31 cellular contexts compared by ENCODE assay signal in genomic region chr10:86850481-86850880, GRCh38.
"Had no signal": no experiment of that assay in that cellular context is flagged by ENCODE, and none has a peak within 500 bp of the region (broad histone marks: within the 10 kb centered on the region; RNA-seq: fewer than 3 reads in every experiment).

No MANE protein-coding gene starts in this region.

- H3K27ac ChIP-seq: adrenal gland, body of pancreas, esophagus muscularis mucosa, foreskin keratinocyte, gastrocnemius medialis, heart left ventricle had no signal

- H3K4me3 ChIP-seq: adrenal gland, body of pancreas, esophagus muscularis mucosa, gastrocnemius medialis, heart left ventricle had no signal

- H3K36me3 ChIP-seq: adrenal gland, gastrocnemius medialis had no signal

- H3K9me3 ChIP-seq: adrenal gland, body of pancreas, esophagus muscularis mucosa, gastrocnemius medialis, heart left ventricle had no signal

- DNase-seq: activated B cell treated with CpG ODN at 0.5 μM for 24 hours; activated CD4-positive, alpha-beta T cell treated with anti-CD3 and anti-CD28 coated beads for 48 hours; activated CD4-positive, alpha-beta T cell treated with anti-CD3 and anti-CD28 coated beads, Interleukin-2, amount 50 U/mL, for 1 hour; activated CD4-positive, alpha-beta T cell treated with anti-CD3 and anti-CD28 coated beads, Interleukin-2, amount 50 U/mL, for 48 hours; activated CD8-positive, alpha-beta memory T cell treated with anti-CD3 and anti-CD28 coated beads for 24 hours; activated CD8-positive, alpha-beta T cell treated with anti-CD3 and anti-CD28 coated beads for 36 hours; activated effector memory CD4-positive, alpha-beta T cell treated with Interleukin-2 at 50 U/mL for 16 hours; activated naive CD4-positive, alpha-beta T cell treated with anti-CD3 and anti-CD28 coated beads for 36 hours; activated naive CD8-positive, alpha-beta T cell treated with anti-CD3 and anti-CD28 coated beads for 36 hours; activated naive CD8-positive, alpha-beta T cell treated with anti-CD3 and anti-CD28 coated beads, Interleukin-2, amount 50 U/mL, for 24 hours; activated T-cell treated with anti-CD3 and anti-CD28 coated beads, Interleukin-2, amount 50 U/mL, for 4 hours; adrenal gland; amygdala; aorta; body of pancreas; caudate nucleus; cortex of kidney; dermis blood vessel endothelial cell; effector CD4-positive, alpha-beta T cell; effector memory CD8-positive, alpha-beta T cell; erythroblast; foreskin keratinocyte; gastrocnemius medialis; glutamatergic neuron; heart left ventricle; T-helper 2 cell had no signal

- H3K27ac Mint-ChIP-seq: activated B cell treated with CpG ODN at 0.5 μM for 24 hours; activated CD8-positive, alpha-beta T cell treated with anti-CD3 and anti-CD28 coated beads for 36 hours; activated naive CD4-positive, alpha-beta T cell treated with anti-CD3 and anti-CD28 coated beads for 36 hours; activated naive CD4-positive, alpha-beta T cell treated with anti-CD3 and anti-CD28 coated beads, Interleukin-2, amount 50 U/mL, for 24 hours; activated naive CD8-positive, alpha-beta T cell treated with anti-CD3 and anti-CD28 coated beads for 36 hours; activated naive CD8-positive, alpha-beta T cell treated with anti-CD3 and anti-CD28 coated beads, Interleukin-2, amount 50 U/mL, for 24 hours; activated T-helper 17 cell treated with anti-CD3 and anti-CD28 coated beads, Interleukin-2, amount 50 U/mL, for 72 hours; effector memory CD8-positive, alpha-beta T cell had no signal

- H3K27me3 Mint-ChIP-seq: activated B cell treated with CpG ODN at 0.5 μM for 24 hours; activated CD8-positive, alpha-beta T cell treated with anti-CD3 and anti-CD28 coated beads for 36 hours; activated naive CD4-positive, alpha-beta T cell treated with anti-CD3 and anti-CD28 coated beads, Interleukin-2, amount 50 U/mL, for 24 hours; activated naive CD8-positive, alpha-beta T cell treated with anti-CD3 and anti-CD28 coated beads for 36 hours; activated naive CD8-positive, alpha-beta T cell treated with anti-CD3 and anti-CD28 coated beads, Interleukin-2, amount 50 U/mL, for 24 hours; activated T-helper 17 cell treated with anti-CD3 and anti-CD28 coated beads, Interleukin-2, amount 50 U/mL, for 72 hours; effector memory CD8-positive, alpha-beta T cell had no signal

- H3K27me3 ChIP-seq: adrenal gland, body of pancreas, esophagus muscularis mucosa, foreskin keratinocyte, gastrocnemius medialis, heart left ventricle had no signal

- ATAC-seq: activated CD4-positive, CD25-positive, alpha-beta regulatory T cell treated with anti-CD3 and anti-CD28 coated beads, Interleukin-2, amount 50 U/mL, for 24 hours; activated CD8-positive, alpha-beta T cell treated with anti-CD3 and anti-CD28 coated beads for 36 hours; activated naive CD8-positive, alpha-beta T cell treated with anti-CD3 and anti-CD28 coated beads, Interleukin-2, amount 50 U/mL, for 24 hours; activated T-cell treated with anti-CD3 and anti-CD28 coated beads, Interleukin-2, amount 50 U/mL, for 4 hours; activated T-helper 17 cell treated with anti-CD3 and anti-CD28 coated beads, Interleukin-2, amount 50 U/mL, for 72 hours; body of pancreas; effector memory CD8-positive, alpha-beta T cell; foreskin keratinocyte had no signal

- H3K9me3 Mint-ChIP-seq: activated naive CD4-positive, alpha-beta T cell treated with anti-CD3 and anti-CD28 coated beads for 36 hours; activated naive CD4-positive, alpha-beta T cell treated with anti-CD3 and anti-CD28 coated beads, Interleukin-2, amount 50 U/mL, for 24 hours; activated T-helper 17 cell treated with anti-CD3 and anti-CD28 coated beads, Interleukin-2, amount 50 U/mL, for 72 hours; effector memory CD8-positive, alpha-beta T cell had no signal

- H3K4me1 ChIP-seq: adrenal gland, body of pancreas, foreskin keratinocyte had no signal

- FAIRE-seq: colon had no signal

- H3K4me3 Mint-ChIP-seq: activated B cell treated with CpG ODN at 0.5 μM for 24 hours; activated CD8-positive, alpha-beta T cell treated with anti-CD3 and anti-CD28 coated beads for 36 hours; activated naive CD4-positive, alpha-beta T cell treated with anti-CD3 and anti-CD28 coated beads for 36 hours; activated naive CD4-positive, alpha-beta T cell treated with anti-CD3 and anti-CD28 coated beads, Interleukin-2, amount 50 U/mL, for 24 hours; activated naive CD8-positive, alpha-beta T cell treated with anti-CD3 and anti-CD28 coated beads for 36 hours; activated naive CD8-positive, alpha-beta T cell treated with anti-CD3 and anti-CD28 coated beads, Interleukin-2, amount 50 U/mL, for 24 hours; activated T-cell treated with anti-CD3 and anti-CD28 coated beads, Interleukin-2, amount 50 U/mL, for 4 hours; activated T-helper 17 cell treated with anti-CD3 and anti-CD28 coated beads, Interleukin-2, amount 50 U/mL, for 72 hours; effector memory CD8-positive, alpha-beta T cell had no signal

- H3K4me1 Mint-ChIP-seq: activated B cell treated with CpG ODN at 0.5 μM for 24 hours; activated naive CD4-positive, alpha-beta T cell treated with anti-CD3 and anti-CD28 coated beads, Interleukin-2, amount 50 U/mL, for 24 hours; activated naive CD8-positive, alpha-beta T cell treated with anti-CD3 and anti-CD28 coated beads for 36 hours; activated naive CD8-positive, alpha-beta T cell treated with anti-CD3 and anti-CD28 coated beads, Interleukin-2, amount 50 U/mL, for 24 hours; activated T-helper 17 cell treated with anti-CD3 and anti-CD28 coated beads, Interleukin-2, amount 50 U/mL, for 72 hours had no signal
